17 cellular contexts compared by ENCODE assay signal in genomic region chr1:4052657-4053056, GRCh38.
DNase-seq lines count a peak whose midpoint lies in the region; TF ChIP-seq lines count a peak whose summit lies in the region.
"Had no signal": no experiment of that assay in that cellular context is flagged by ENCODE, and none has a peak within 500 bp of the region (broad histone marks: within the 10 kb centered on the region; RNA-seq: fewer than 3 reads in every experiment).

No MANE protein-coding gene starts in this region.

- no peak overlapping the region for H3K9ac ChIP-seq in Loucy (ENCODE audit: low read depth, low read length, poor library complexity, severe bottlenecking)
- H3K9ac ChIP-seq: BLaER1 treated with 17β-estradiol and CSF1 and Interleukin-3, amounts not matched to agents 10 nM and 100 nM; GM23248 had no signal

- no peak for DNase-seq in activated T-cell treated with anti-CD3 and anti-CD28 coated beads, Interleukin-2, amount 50 U/mL, for 24 hours
- no peak for DNase-seq in activated T-cell treated with anti-CD3 and anti-CD28 coated beads, Interleukin-2, amount 50 U/mL, for 1 hour
- DNase-seq in immature natural killer cell (peak; percentile 3 to 7 (median 5)), SKM-1 (lab: John Stamatoyannopoulos, UW; ENCODE audit: unreplicated experiment) (no peak), iPS-NIHi11 (ENCODE audit: low spot score) (no peak)
- DNase-seq: CD8-positive, alpha-beta T cell; DMS 273 treated with DMSO at 0.1 percent for 48 hours; DMS53; DND-41; EL; GM23248; HCEC 1CT; IMR-90 had no signal

- H3K27me3 ChIP-seq in Loucy (ENCODE audit: insufficient read depth, low read length, poor library complexity, severe bottlenecking), result no peaks in the 10 kb centered on the region
- H3K27me3 ChIP-seq: BLaER1 treated with 17β-estradiol and CSF1 and Interleukin-3, amounts not matched to agents 10 nM and 100 nM had no signal

- TF ChIP-seq CTCF in Loucy (conservative IDR thresholded peaks at IDR 0.05; ENCODE audit: low read length), result no peak

- no peak overlapping the region for H3K4me3 ChIP-seq in Loucy (ENCODE audit: low read length, poor library complexity, severe bottlenecking)
- H3K4me3 ChIP-seq: BLaER1 treated with 17β-estradiol and CSF1 and Interleukin-3, amounts not matched to agents 10 nM and 100 nM; GM12878; GM23248 had no signal

- peaks cover 2% of the 10 kb centered on the region for H3K4me1 Mint-ChIP-seq in activated T-cell treated with anti-CD3 and anti-CD28 coated beads, Interleukin-2, amount 50 U/mL, for 24 hours (ENCODE audit: low read depth)
- peaks cover 3 to 8% of the 10 kb centered on the region in 2 donors for H3K4me1 Mint-ChIP-seq in immature natural killer cell

- peak overlapping the region; percentile 4 for H3K27ac Mint-ChIP-seq in activated T-cell treated with anti-CD3 and anti-CD28 coated beads, Interleukin-2, amount 50 U/mL, for 24 hours
- peak overlapping the region in 1 of 6 donors; percentile 24 for H3K27ac Mint-ChIP-seq in immature natural killer cell
- H3K27ac Mint-ChIP-seq: CD8-positive, alpha-beta T cell had no signal

- H3K36me3 Mint-ChIP-seq in activated T-cell treated with anti-CD3 and anti-CD28 coated beads, Interleukin-2, amount 50 U/mL, for 24 hours (ENCODE audit: low read depth), result no peaks in the 10 kb centered on the region
- no peaks in the 10 kb centered on the region for H3K36me3 Mint-ChIP-seq in immature natural killer cell
- H3K36me3 Mint-ChIP-seq: CD8-positive, alpha-beta T cell had no signal

- peaks cover 9% of the 10 kb centered on the region for H3K27me3 Mint-ChIP-seq in activated T-cell treated with anti-CD3 and anti-CD28 coated beads, Interleukin-2, amount 50 U/mL, for 24 hours
- H3K27me3 Mint-ChIP-seq in immature natural killer cell (ENCODE audit: low read depth in 3 of 3), result peaks cover 2 to 4% (median 3%) of the 10 kb centered on the region in 3 donors

- H3K9me2 ChIP-seq in Loucy (replicated peaks; ENCODE audit: low read depth, low read length), result no peaks in the 10 kb centered on the region

- no peak overlapping the region for H3K4me3 Mint-ChIP-seq in activated T-cell treated with anti-CD3 and anti-CD28 coated beads, Interleukin-2, amount 50 U/mL, for 24 hours
- peak overlapping the region in 1 of 5 donors; percentile 30 for H3K4me3 Mint-ChIP-seq in immature natural killer cell
- H3K4me3 Mint-ChIP-seq: B cell; CD8-positive, alpha-beta T cell had no signal

- no peaks in the 10 kb centered on the region for H3F3A ChIP-seq in Loucy (ENCODE audit: low read depth)

- no peaks in the 10 kb centered on the region for H3K79me2 ChIP-seq in Loucy (ENCODE audit: insufficient read depth, low read length)

- H4K20me1 ChIP-seq in Loucy (ENCODE audit: insufficient read depth, low read length, poor library complexity, severe bottlenecking), result no peaks in the 10 kb centered on the region
- H4K20me1 ChIP-seq: BLaER1 treated with 17β-estradiol and CSF1 and Interleukin-3, amounts not matched to agents 10 nM and 100 nM had no signal

- H3K4me1 ChIP-seq in Loucy (ENCODE audit: insufficient read depth, low read length, poor library complexity, severe bottlenecking), result peaks cover 18% of the 10 kb centered on the region

- peak overlapping the region; percentile 51; the same call in 1 of the 2 replicates for H2AFZ ChIP-seq in Loucy (ENCODE audit: low read length)
- H2AFZ ChIP-seq: GM23248 had no signal

- H3K9me3 ChIP-seq in Loucy (ENCODE audit: insufficient read depth, low read depth, low read length), result no peaks in the 10 kb centered on the region

- no peaks in the 10 kb centered on the region for H3K9me3 Mint-ChIP-seq in activated T-cell treated with anti-CD3 and anti-CD28 coated beads, Interleukin-2, amount 50 U/mL, for 24 hours
- peaks cover 0 to 1% (median 0%) of the 10 kb centered on the region in 6 donors for H3K9me3 Mint-ChIP-seq in immature natural killer cell
- H3K9me3 Mint-ChIP-seq: CD8-positive, alpha-beta T cell had no signal

- H3K4me2 ChIP-seq in Loucy (ENCODE audit: low read depth, low read length, poor library complexity, severe bottlenecking), result no peak overlapping the region
- H3K4me2 ChIP-seq: BLaER1 treated with 17β-estradiol and CSF1 and Interleukin-3, amounts not matched to agents 10 nM and 100 nM had no signal

- no peaks in the 10 kb centered on the region for H3K36me3 ChIP-seq in Loucy (ENCODE audit: insufficient read depth, low read length)
- H3K36me3 ChIP-seq: BLaER1 treated with 17β-estradiol and CSF1 and Interleukin-3, amounts not matched to agents 10 nM and 100 nM had no signal

Comparison
In these comparisons a context has a peak if more than half of its experiments do, and no peak if none do; other contexts are left out.
1. DNase-seq: peak in immature natural killer cell (3 of 3); none in activated T-cell treated with anti-CD3 and anti-CD28 coated beads, Interleukin-2, amount 50 U/mL, for 24 hours (single experiment), activated T-cell treated with anti-CD3 and anti-CD28 coated beads, Interleukin-2, amount 50 U/mL, for 1 hour (single experiment), SKM-1 (single experiment) and iPS-NIHi11 (single experiment).